14 cellular contexts compared by ENCODE assay signal in genomic region chr6:34663371-34663770, GRCh38. TPM values are rescaled to one million over a fixed set of nuclear protein-coding genes. Genes with fewer than 3 reads are reported as not detected.
DNase-seq lines count a peak whose midpoint lies in the region; ATAC-seq and TF ChIP-seq lines count a peak whose summit lies in the region.
"Had no signal": no experiment of that assay in that cellular context is flagged by ENCODE, and none has a peak within 500 bp of the region (broad histone marks: within the 10 kb centered on the region; RNA-seq: fewer than 3 reads in every experiment).

No MANE protein-coding gene starts in this region.

- peaks cover 47% of the 10 kb centered on the region for H4K20me1 ChIP-seq in smooth muscle cell (ENCODE audit: low read depth)

- H3K4me3 Mint-ChIP-seq in T-helper 1 cell treated with Interleukin-12 subunit alpha and Interleukin-12 subunit beta and Interleukin-4 antibody, amounts not matched to agents 30 μg/mL and 1 μg/mL, for 36 hours, result peak overlapping the region; percentile 7

- 90% methylated on average over 2 of the region's 2 CpGs for WGBS in smooth muscle cell (ENCODE audit: low lambda C conversion rate)
- WGBS in stomach, 5 donors, result 80 to 94% (median 87%) methylated on average over 2 of the region's 2 CpGs

- H3K4me3 ChIP-seq in RWPE2 (ENCODE audit: severe bottlenecking) (no peak overlapping the region), smooth muscle cell (no peak overlapping the region), stomach (no peak overlapping the region)
- H3K4me3 ChIP-seq: sigmoid colon had no signal

- no peaks in the 10 kb centered on the region for H3K27me3 Mint-ChIP-seq in T-helper 1 cell treated with Interleukin-12 subunit alpha and Interleukin-12 subunit beta and Interleukin-4 antibody, amounts not matched to agents 30 μg/mL and 1 μg/mL, for 36 hours (ENCODE audit: low read depth)
- H3K27me3 Mint-ChIP-seq: naive B cell had no signal

- ATAC-seq in RWPE2 (ENCODE audit: low read depth), result no peak

- peaks cover 14% of the 10 kb centered on the region for H3K36me3 Mint-ChIP-seq in T-helper 1 cell treated with Interleukin-12 subunit alpha and Interleukin-12 subunit beta and Interleukin-4 antibody, amounts not matched to agents 30 μg/mL and 1 μg/mL, for 36 hours (ENCODE audit: low read depth)
- H3K36me3 Mint-ChIP-seq: naive B cell had no signal

- H3K4me1 ChIP-seq in RWPE2 (ENCODE audit: insufficient read depth, poor library complexity, severe bottlenecking), result peaks cover 18% of the 10 kb centered on the region
- H3K4me1 ChIP-seq in smooth muscle cell (ENCODE audit: low read depth), result peaks cover 3% of the 10 kb centered on the region
- H3K4me1 ChIP-seq in stomach, result peaks cover 29 to 71% (median 44%) of the 10 kb centered on the region in 4 donors

- peak overlapping the region; percentile 60 for H3K4me2 ChIP-seq in smooth muscle cell

- TF ChIP-seq POLR2A in stomach (IDR thresholded peaks at IDR 0.05), result no peak

- H3K4me1 Mint-ChIP-seq in T-helper 1 cell treated with Interleukin-12 subunit alpha and Interleukin-12 subunit beta and Interleukin-4 antibody, amounts not matched to agents 30 μg/mL and 1 μg/mL, for 36 hours (ENCODE audit: low read depth), result peaks cover 52% of the 10 kb centered on the region

- H3K27ac ChIP-seq in RWPE2 (ENCODE audit: poor library complexity, severe bottlenecking), result peak overlapping the region; percentile 47
- peak overlapping the region; percentile 54 for H3K27ac ChIP-seq in epithelial cell of prostate
- peak overlapping the region; percentile 57 for H3K27ac ChIP-seq in smooth muscle cell (ENCODE audit: low read depth)
- H3K27ac ChIP-seq in stomach, result peak overlapping the region in 1 of 5 donors; percentile 28

- no peak overlapping the region for H2AFZ ChIP-seq in smooth muscle cell (ENCODE audit: low read depth)

- no peaks in the 10 kb centered on the region for H3K36me3 ChIP-seq in RWPE2 (ENCODE audit: low read depth)
- no peaks in the 10 kb centered on the region for H3K36me3 ChIP-seq in smooth muscle cell (ENCODE audit: low read depth)
- no peaks in the 10 kb centered on the region for H3K36me3 ChIP-seq in stomach
- H3K36me3 ChIP-seq: sigmoid colon had no signal

- DNase-seq in T-helper 1 cell (no peak), RWPE2 (ENCODE audit: low spot score) (no peak), epithelial cell of prostate (ENCODE audit: low read depth, low spot score) (no peak), smooth muscle cell (lab: John Stamatoyannopoulos, UW; ENCODE audit: unreplicated experiment) (no peak), stomach (no peak), head of caudate nucleus (no peak)
- DNase-seq in activated effector memory CD4-positive, alpha-beta T cell treated with Interleukin-2 at 50 U/mL for 16 hours, result no peak
- DNase-seq: activated T-cell treated with anti-CD3 and anti-CD28 coated beads for 4 hours; DMS153; effector CD8-positive, alpha-beta T cell; naive B cell; NCI-H1417 treated with DMSO at 0.1 percent for 48 hours; sigmoid colon had no signal

- intact Hi-C loops in stomach (cut with DNase I; ENCODE audit: low total_unique reads) (no loop called here), head of caudate nucleus (cut with DNase I) (no loop called here)

- H3K27me3 ChIP-seq in RWPE2 (ENCODE audit: insufficient read depth, poor library complexity, severe bottlenecking) (no peaks in the 10 kb centered on the region), smooth muscle cell (ENCODE audit: low read depth) (no peaks in the 10 kb centered on the region), stomach (no peaks in the 10 kb centered on the region)
- H3K27me3 ChIP-seq: sigmoid colon had no signal

- H3K27ac Mint-ChIP-seq in T-helper 1 cell treated with Interleukin-12 subunit alpha and Interleukin-12 subunit beta and Interleukin-4 antibody, amounts not matched to agents 30 μg/mL and 1 μg/mL, for 36 hours, result no peak overlapping the region

- no peak overlapping the region for H3K9ac ChIP-seq in smooth muscle cell (ENCODE audit: low read depth)

- H3K79me2 ChIP-seq in smooth muscle cell (ENCODE audit: low read depth), result peaks cover 92% of the 10 kb centered on the region

- TF ChIP-seq CTCF in RWPE2 (IDR thresholded peaks at IDR 0.05; ENCODE audit: poor library complexity, severe bottlenecking) (no peak), smooth muscle cell (IDR thresholded peaks at IDR 0.05; ENCODE audit: borderline replicate concordance, insufficient read depth, poor library complexity, severe bottlenecking) (no peak), stomach (IDR thresholded peaks at IDR 0.05) (no peak)

- H3K9me3 ChIP-seq in RWPE2 (ENCODE audit: severe bottlenecking) (no peaks in the 10 kb centered on the region), smooth muscle cell (replicated peaks; ENCODE audit: low read depth) (no peaks in the 10 kb centered on the region), stomach (no peaks in the 10 kb centered on the region)
- H3K9me3 ChIP-seq: sigmoid colon had no signal

- H3K9me3 Mint-ChIP-seq in T-helper 1 cell treated with Interleukin-12 subunit alpha and Interleukin-12 subunit beta and Interleukin-4 antibody, amounts not matched to agents 30 μg/mL and 1 μg/mL, for 36 hours, result peaks cover 3% of the 10 kb centered on the region
- H3K9me3 Mint-ChIP-seq: naive B cell had no signal

- peaks cover 11% of the 10 kb centered on the region for H3F3A ChIP-seq in smooth muscle cell (ENCODE audit: low read depth)

- no peak for TF ChIP-seq EP300 in stomach (IDR thresholded peaks at IDR 0.05)

RNA-seq across cellular contexts. Expression of gene ILRUN, which starts 33.2 kb away (rescaled TPM):
- total RNA-seq in smooth muscle cell (23.9 and 24.5 TPM in 2 replicates), stomach (10 to 100 TPM; 27.4 to 89.3 (median 45.2) TPM)
- polyA plus RNA-seq in smooth muscle cell (7.5 and 9.0 TPM in 2 replicates), stomach (10 to 100 TPM; 27.0 to 44.7 (median 40.6) TPM)
